ENCODE assay signal across 9 cellular contexts in genomic region chr1:20212685-20213331, GRCh38. TPM values are rescaled to one million over a fixed set of nuclear protein-coding genes. Genes with fewer than 3 reads are reported as not detected.
DNase-seq lines count a peak whose midpoint lies in the region; ATAC-seq and TF ChIP-seq lines count a peak whose summit lies in the region.
"Had no signal": no experiment of that assay in that cellular context is flagged by ENCODE, and none has a peak within 500 bp of the region (broad histone marks: within the 10 kb centered on the region; RNA-seq: fewer than 3 reads in every experiment).

No MANE protein-coding gene starts in this region.

- peak; percentile 77 for TF ChIP-seq CTCF in epithelial cell of esophagus (IDR thresholded peaks at IDR 0.05; ENCODE audit: insufficient read depth, low read depth, low read length, missing control alignments)

- no peak overlapping the region for H3K4me3 ChIP-seq in epithelial cell of esophagus (ENCODE audit: low read length)
- H3K4me3 ChIP-seq: SK-N-MC had no signal

- no peak for ATAC-seq in HG03469 (IDR thresholded peaks at IDR 0.05; ENCODE audit: unreplicated experiment)

- DNase-seq in COR-L47 (lab: John Stamatoyannopoulos, UW) (peak; percentile 81), HuH-7.5 (ENCODE audit: low spot score) (peak; percentile 58), NOMO-1 treated with dmso at 0.1 percent for 144 hours (lab: John Stamatoyannopoulos, UW; ENCODE audit: unreplicated experiment) (peak; percentile 26), activated T-cell treated with anti-CD3 and anti-CD28 coated beads for 1 hour (ENCODE audit: low read depth) (peak; percentile 30), epithelial cell of esophagus (ENCODE audit: low read depth) (peak; percentile 63), myocyte (ENCODE audit: low read depth) (peak; percentile 65)
- DNase-seq in stimulated activated naive CD4-positive, alpha-beta T cell (lab: John Stamatoyannopoulos, UW): peak; percentile 11 to 72 (median 24)

RNA-seq across cellular contexts. Expression of gene PLA2G2C, which starts 26.5 kb away (rescaled TPM):
- not detected in 2 replicates for total RNA-seq in myocyte
- not detected for polyA plus RNA-seq in myocyte (2012)

RNA-seq across cellular contexts. Expression of gene UBXN10, which starts 26.9 kb away (rescaled TPM):
- total RNA-seq in myocyte: 0.03 TPM in 1 of 2 replicates, not detected in the other
- polyA plus RNA-seq in myocyte (2012): not detected

Comparison
In these comparisons a context has a peak if more than half of its experiments do, and no peak if none do; other contexts are left out.
1. DNase-seq: peak in every context shown above with its lines; median percentile 81 in COR-L47; 65 in myocyte; 63 in epithelial cell of esophagus; 58 in HuH-7.5; 30 in activated T-cell treated with anti-CD3 and anti-CD28 coated beads for 1 hour; 26 in NOMO-1 treated with dmso at 0.1 percent for 144 hours; 24 in stimulated activated naive CD4-positive, alpha-beta T cell.